Comparison of ENCODE assay signal across 8 cellular contexts in the genomic region with DNA sequence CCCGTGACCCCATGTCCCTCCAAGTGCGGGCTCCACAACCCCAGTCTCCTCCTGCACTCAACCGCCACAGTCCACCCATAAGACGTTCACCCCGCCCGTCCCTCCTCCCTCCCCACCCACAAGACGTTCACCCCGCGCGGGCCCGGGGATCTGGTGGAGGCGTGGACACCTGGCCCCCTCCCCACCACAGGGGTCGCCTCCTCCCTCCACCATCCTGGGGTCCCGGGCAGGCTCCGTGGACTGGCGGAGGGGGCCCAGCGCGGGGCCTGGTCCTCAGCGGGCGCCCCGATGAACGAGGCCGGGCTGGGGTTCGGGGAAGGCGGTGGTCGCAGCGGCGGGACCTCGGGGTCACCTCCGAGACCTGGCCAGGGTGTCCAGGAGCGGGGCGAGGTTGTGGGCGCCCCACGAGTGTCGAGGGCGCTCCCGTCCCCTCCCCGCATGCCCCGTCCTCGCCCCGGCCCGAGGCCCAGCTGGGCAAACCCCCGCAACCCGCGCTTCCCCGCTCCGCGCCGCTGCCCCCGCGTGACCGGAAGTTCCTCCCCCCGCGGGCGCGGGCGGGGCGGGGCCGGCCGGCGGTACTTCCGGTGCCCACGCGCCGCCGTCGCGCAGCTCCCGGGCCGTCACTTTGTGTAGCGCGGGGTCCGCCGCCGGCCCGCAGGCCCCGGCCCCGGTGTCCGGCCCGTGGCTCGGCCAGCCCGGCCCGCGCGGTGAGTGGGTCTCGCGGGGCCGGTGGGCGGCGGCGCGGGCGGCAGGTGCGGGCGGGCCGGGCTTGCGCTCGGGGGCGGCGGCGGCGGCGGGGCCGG. TPM values are rescaled to one million over a fixed set of nuclear protein-coding genes. Genes with fewer than 3 reads are reported as not detected.
DNase-seq lines count a peak whose midpoint lies in the region; ATAC-seq and TF ChIP-seq lines count a peak whose summit lies in the region.

Gene ZNF316, plus strand, starts transcription at position 578 of the 803 bp plus-strand sequence. CDS start 5,092 bp downstream, outside the sequence.

- WGBS in thyroid gland, 2 donors, result 2 to 4% methylated on average over 6 to 8 of the region's 104 CpGs

- TF ChIP-seq POLR2A in thyroid gland (IDR thresholded peaks at IDR 0.05), result peak; percentile 49 to 69

- H3K79me2 ChIP-seq in osteoblast (ENCODE audit: insufficient read depth, low read length), result peaks cover 46% of the 10 kb centered on the region

- no peaks in the 10 kb centered on the region for H3K27me3 ChIP-seq in osteoblast (ENCODE audit: insufficient read depth, low read length)
- no peaks in the 10 kb centered on the region for H3K27me3 ChIP-seq in thyroid gland

- POLR2A ChIA-PET in RWPE1 (lab: Yijun Ruan, JAX; ENCODE audit: low non-redundant PET), result no interaction called here

- H3K4me3 ChIP-seq in osteoblast (ENCODE audit: insufficient read depth, low read length) (peak within 1 kb of the TSS; percentile 81), thyroid gland (replicated peaks in 1 of 3) (peak within 1 kb of the TSS; percentile 75 to 97 (median 91))

- DNase-seq in AG08396 (ENCODE audit: low spot score) (peak; percentile 97), RWPE1 (ENCODE audit: low spot score) (peak; percentile 76), glomerular visceral epithelial cell (ENCODE audit: extremely low spot score) (peak; percentile 57), osteoblast (ENCODE audit: insufficient read length, low spot score, missing footprints) (peak; percentile 100), thyroid gland (peak; percentile 57 to 62)
- peak; percentile 63 for DNase-seq in activated naive CD4-positive, alpha-beta T cell treated with Interleukin-2 at 50 U/mL for 16 hours

- no peaks in the 10 kb centered on the region for H3K4me1 ChIP-seq in osteoblast (ENCODE audit: insufficient read depth, low read length)
- H3K4me1 ChIP-seq in thyroid gland, result peaks cover 18 to 28% of the 10 kb centered on the region in 2 donors

- H3K36me3 ChIP-seq in osteoblast (ENCODE audit: insufficient read depth, low read length) (peaks cover 11% of the 10 kb centered on the region), thyroid gland (no peaks in the 10 kb centered on the region)

- CTCF ChIA-PET in RWPE1 (lab: Yijun Ruan, JAX), result no interaction called here

- H3K4me2 ChIP-seq in osteoblast (ENCODE audit: insufficient read depth, low read length), result peak within 1 kb of the TSS; percentile 90

- TF ChIP-seq CTCF in RWPE1 (conservative IDR thresholded peaks at IDR 0.05; ENCODE audit: low read depth) (no peak), osteoblast (IDR thresholded peaks at IDR 0.05; ENCODE audit: extremely low read depth, low read depth, low read length) (no peak), thyroid gland (IDR thresholded peaks at IDR 0.05) (no peak)

- intact Hi-C loops in thyroid gland (cut with DNase I), result loop anchor here (5.0 kb wide), 1 partner anchor 40 kb away; no protein-coding TSS in a partner anchor

- H2AFZ ChIP-seq in osteoblast (ENCODE audit: low read length), result peak within 1 kb of the TSS; percentile 62

- peak; percentile 64 for ATAC-seq in GM18861 (IDR thresholded peaks at IDR 0.05; ENCODE audit: unreplicated experiment)
- ATAC-seq in HG03095 (IDR thresholded peaks at IDR 0.05; ENCODE audit: unreplicated experiment), result peak; percentile 56

- H3K9me3 ChIP-seq in osteoblast (ENCODE audit: low read depth, low read length) (no peaks in the 10 kb centered on the region), thyroid gland (no peaks in the 10 kb centered on the region)

- H4K20me1 ChIP-seq in osteoblast (ENCODE audit: insufficient read depth, low read length), result peaks cover 24% of the 10 kb centered on the region

- H3K27ac ChIP-seq in RWPE1 (peak within 1 kb of the TSS; percentile 74), osteoblast (ENCODE audit: low read depth, low read length) (peak within 1 kb of the TSS; percentile 23), thyroid gland (peak within 1 kb of the TSS; percentile 82 to 95 (median 86))

RNA-seq across cellular contexts. Expression of gene ZNF316, which starts in this region (rescaled TPM):
- 12.4 and 14.1 TPM in 2 replicates for total RNA-seq in osteoblast
- total RNA-seq in thyroid gland, result 10 to 100 TPM; 40.6 to 63.7 (median 49.5) TPM

Comparison
In these comparisons a context has a peak if more than half of its experiments do, and no peak if none do; other contexts are left out.
1. Peak in every context shown above with its lines: DNase-seq, ATAC-seq, H3K4me3 ChIP-seq and H3K27ac ChIP-seq.
2. H3K27ac ChIP-seq: peak in every context shown above with its lines; median percentile 86 in thyroid gland; 74 in RWPE1; 23 in osteoblast.